1 cellular context compared by ENCODE assay signal in genomic region chr4:121712001-121712655, GRCh38.
TF ChIP-seq lines count a peak whose summit lies in the region.

No MANE protein-coding gene starts in this region.

TF ChIP-seq in WTC11, 78 proteins besides CTCF, POLR2A, EP300 and RAD21 (continued from another document):
- TF ChIP-seq RELA (CRISPR knock-in tag; IDR thresholded peaks at IDR 0.05; ENCODE audit: borderline replicate concordance), result no peak
- TF ChIP-seq JAZF1 (CRISPR knock-in tag; IDR thresholded peaks at IDR 0.05), result no peak
- no peak for TF ChIP-seq KAT7 (CRISPR knock-in tag; IDR thresholded peaks at IDR 0.05; ENCODE audit: borderline replicate concordance)
- TF ChIP-seq ARID4B (CRISPR knock-in tag; IDR thresholded peaks at IDR 0.05; ENCODE audit: borderline replicate concordance), result no peak
- TF ChIP-seq HMGXB4 (CRISPR knock-in tag; IDR thresholded peaks at IDR 0.05), result no peak
- TF ChIP-seq USF2 (CRISPR knock-in tag; IDR thresholded peaks at IDR 0.05), result no peak
- no peak for TF ChIP-seq OVOL2 (CRISPR knock-in tag; IDR thresholded peaks at IDR 0.05; ENCODE audit: borderline replicate concordance)
- TF ChIP-seq NFATC4 (CRISPR knock-in tag; IDR thresholded peaks at IDR 0.05), result no peak
- TF ChIP-seq SMAD4 (CRISPR knock-in tag; IDR thresholded peaks at IDR 0.05), result no peak
- TF ChIP-seq NR3C1 (CRISPR knock-in tag; conservative IDR thresholded peaks at IDR 0.05; ENCODE audit: low read depth), result no peak
TF ChIP-seq in WTC11: peak in this region for 0.
